In the genomic region with DNA sequence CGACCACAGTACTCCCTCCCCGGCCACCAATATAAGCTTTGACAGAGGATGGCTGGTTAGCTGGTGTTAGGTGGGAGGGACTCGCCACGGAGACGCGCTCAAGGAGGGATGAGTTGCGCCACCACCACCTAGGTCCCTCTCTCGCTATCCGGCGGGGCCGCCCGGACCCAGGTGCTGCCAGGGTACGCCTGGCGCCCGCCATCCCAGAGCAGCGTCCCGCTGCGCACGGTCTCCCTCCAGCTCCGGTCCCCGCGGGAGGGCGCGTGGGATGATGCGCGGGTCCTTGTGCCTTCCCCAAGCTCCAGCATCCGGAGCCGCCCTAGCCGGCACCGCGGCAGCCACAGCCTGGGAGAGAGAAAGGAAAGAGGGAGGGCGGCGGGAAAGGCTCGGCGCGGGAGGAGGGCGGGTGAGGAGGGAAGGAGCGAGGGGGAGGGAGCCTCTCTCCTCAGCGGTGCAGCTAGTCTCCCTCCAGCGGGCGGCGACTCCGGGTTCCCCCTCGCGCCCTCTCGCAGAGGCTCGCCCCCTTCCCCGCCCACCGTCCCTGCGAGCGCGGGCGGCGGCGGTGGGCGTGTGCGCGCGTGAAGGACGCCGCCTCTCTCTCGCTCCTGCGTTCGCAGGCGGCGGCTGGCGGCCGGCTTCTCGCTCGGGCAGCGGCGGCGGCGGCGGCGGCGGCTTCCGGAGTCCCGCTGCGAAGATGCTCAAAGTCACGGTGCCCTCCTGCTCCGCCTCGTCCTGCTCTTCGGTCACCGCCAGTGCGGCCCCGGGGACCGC, we compare ENCODE assay signal across 1 cellular context.
A peak's percentile ranks its signal among the peaks of the same experiment; 100 is the strongest.
TF ChIP-seq lines count a peak whose summit lies in the region.

A gene (plus strand): TSS at position 595 of the 771 bp plus-strand sequence. CDS start 100 bp downstream, at position 695.

TF ChIP-seq in GM12878, 131 proteins besides CTCF, POLR2A, EP300 and RAD21 (continued from another document):
- TF ChIP-seq, protein P1, sequence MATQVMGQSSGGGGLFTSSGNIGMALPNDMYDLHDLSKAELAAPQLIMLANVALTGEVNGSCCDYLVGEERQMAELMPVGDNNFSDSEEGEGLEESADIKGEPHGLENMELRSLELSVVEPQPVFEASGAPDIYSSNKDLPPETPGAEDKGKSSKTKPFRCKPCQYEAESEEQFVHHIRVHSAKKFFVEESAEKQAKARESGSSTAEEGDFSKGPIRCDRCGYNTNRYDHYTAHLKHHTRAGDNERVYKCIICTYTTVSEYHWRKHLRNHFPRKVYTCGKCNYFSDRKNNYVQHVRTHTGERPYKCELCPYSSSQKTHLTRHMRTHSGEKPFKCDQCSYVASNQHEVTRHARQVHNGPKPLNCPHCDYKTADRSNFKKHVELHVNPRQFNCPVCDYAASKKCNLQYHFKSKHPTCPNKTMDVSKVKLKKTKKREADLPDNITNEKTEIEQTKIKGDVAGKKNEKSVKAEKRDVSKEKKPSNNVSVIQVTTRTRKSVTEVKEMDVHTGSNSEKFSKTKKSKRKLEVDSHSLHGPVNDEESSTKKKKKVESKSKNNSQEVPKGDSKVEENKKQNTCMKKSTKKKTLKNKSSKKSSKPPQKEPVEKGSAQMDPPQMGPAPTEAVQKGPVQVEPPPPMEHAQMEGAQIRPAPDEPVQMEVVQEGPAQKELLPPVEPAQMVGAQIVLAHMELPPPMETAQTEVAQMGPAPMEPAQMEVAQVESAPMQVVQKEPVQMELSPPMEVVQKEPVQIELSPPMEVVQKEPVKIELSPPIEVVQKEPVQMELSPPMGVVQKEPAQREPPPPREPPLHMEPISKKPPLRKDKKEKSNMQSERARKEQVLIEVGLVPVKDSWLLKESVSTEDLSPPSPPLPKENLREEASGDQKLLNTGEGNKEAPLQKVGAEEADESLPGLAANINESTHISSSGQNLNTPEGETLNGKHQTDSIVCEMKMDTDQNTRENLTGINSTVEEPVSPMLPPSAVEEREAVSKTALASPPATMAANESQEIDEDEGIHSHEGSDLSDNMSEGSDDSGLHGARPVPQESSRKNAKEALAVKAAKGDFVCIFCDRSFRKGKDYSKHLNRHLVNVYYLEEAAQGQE (IDR thresholded peaks at IDR 0.05; ENCODE audit: low read depth, low read length), result no peak
- TF ChIP-seq YY1 (IDR thresholded peaks at IDR 0.05; ENCODE audit: low read depth, low read length), result peak; percentile 55
- TF ChIP-seq RELA (IDR thresholded peaks at IDR 0.05; ENCODE audit: borderline replicate concordance, partially characterized antibody), result peak; percentile 79
- TF ChIP-seq FOS (IDR thresholded peaks at IDR 0.05; ENCODE audit: borderline replicate concordance, extremely low read depth, insufficient read length), result no peak
- TF ChIP-seq SMAD1 (IDR thresholded peaks at IDR 0.05; ENCODE audit: low read depth, partially characterized antibody), result no peak
- no peak for TF ChIP-seq ZZZ3 (IDR thresholded peaks at IDR 0.05; ENCODE audit: control insufficient read depth, insufficient read length, low read depth)
- no peak for TF ChIP-seq BCL11A (IDR thresholded peaks at IDR 0.05; ENCODE audit: low read depth, low read length)
- TF ChIP-seq ZSCAN29 (IDR thresholded peaks at IDR 0.05), result no peak
- TF ChIP-seq HDGF (IDR thresholded peaks at IDR 0.05), result peak; percentile 28; the same call in 1 of the 2 replicates
- TF ChIP-seq HCFC1 (IDR thresholded peaks at IDR 0.05; ENCODE audit: low read length), result no peak
- TF ChIP-seq, protein P2, sequence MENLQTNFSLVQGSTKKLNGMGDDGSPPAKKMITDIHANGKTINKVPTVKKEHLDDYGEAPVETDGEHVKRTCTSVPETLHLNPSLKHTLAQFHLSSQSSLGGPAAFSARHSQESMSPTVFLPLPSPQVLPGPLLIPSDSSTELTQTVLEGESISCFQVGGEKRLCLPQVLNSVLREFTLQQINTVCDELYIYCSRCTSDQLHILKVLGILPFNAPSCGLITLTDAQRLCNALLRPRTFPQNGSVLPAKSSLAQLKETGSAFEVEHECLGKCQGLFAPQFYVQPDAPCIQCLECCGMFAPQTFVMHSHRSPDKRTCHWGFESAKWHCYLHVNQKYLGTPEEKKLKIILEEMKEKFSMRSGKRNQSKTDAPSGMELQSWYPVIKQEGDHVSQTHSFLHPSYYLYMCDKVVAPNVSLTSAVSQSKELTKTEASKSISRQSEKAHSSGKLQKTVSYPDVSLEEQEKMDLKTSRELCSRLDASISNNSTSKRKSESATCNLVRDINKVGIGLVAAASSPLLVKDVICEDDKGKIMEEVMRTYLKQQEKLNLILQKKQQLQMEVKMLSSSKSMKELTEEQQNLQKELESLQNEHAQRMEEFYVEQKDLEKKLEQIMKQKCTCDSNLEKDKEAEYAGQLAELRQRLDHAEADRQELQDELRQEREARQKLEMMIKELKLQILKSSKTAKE (IDR thresholded peaks at IDR 0.05; ENCODE audit: low read depth, poor library complexity, severe bottlenecking), result no peak
- TF ChIP-seq FOXK2 (IDR thresholded peaks at IDR 0.05), result no peak
- TF ChIP-seq, protein P3, sequence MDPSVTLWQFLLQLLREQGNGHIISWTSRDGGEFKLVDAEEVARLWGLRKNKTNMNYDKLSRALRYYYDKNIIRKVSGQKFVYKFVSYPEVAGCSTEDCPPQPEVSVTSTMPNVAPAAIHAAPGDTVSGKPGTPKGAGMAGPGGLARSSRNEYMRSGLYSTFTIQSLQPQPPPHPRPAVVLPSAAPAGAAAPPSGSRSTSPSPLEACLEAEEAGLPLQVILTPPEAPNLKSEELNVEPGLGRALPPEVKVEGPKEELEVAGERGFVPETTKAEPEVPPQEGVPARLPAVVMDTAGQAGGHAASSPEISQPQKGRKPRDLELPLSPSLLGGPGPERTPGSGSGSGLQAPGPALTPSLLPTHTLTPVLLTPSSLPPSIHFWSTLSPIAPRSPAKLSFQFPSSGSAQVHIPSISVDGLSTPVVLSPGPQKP (IDR thresholded peaks at IDR 0.05; ENCODE audit: low read depth, low read length), result no peak
- TF ChIP-seq RAD51 (IDR thresholded peaks at IDR 0.05), result no peak
- TF ChIP-seq NFXL1 (IDR thresholded peaks at IDR 0.05; ENCODE audit: borderline replicate concordance), result no peak
- no peak for TF ChIP-seq CEBPB (IDR thresholded peaks at IDR 0.05; ENCODE audit: borderline replicate concordance in 1 of 2, low read depth in 2 of 2, low read length in 2 of 2)
- TF ChIP-seq SIN3A (IDR thresholded peaks at IDR 0.05; ENCODE audit: low read depth, low read length), result no peak
- TF ChIP-seq CREB1 (IDR thresholded peaks at IDR 0.05; ENCODE audit: low read depth), result no peak; the same call in 1 of the 2 replicates
- TF ChIP-seq EED (IDR thresholded peaks at IDR 0.05; ENCODE audit: low read depth), result peak; percentile 75
- 0 out of 2 replicates have a peak, but pooled peaks have one; percentile 28 for TF ChIP-seq CBX5 (IDR thresholded peaks at IDR 0.05; ENCODE audit: low read depth)
- peak; percentile 80 for TF ChIP-seq ZNF217 (IDR thresholded peaks at IDR 0.05)
- peak; percentile 42 for TF ChIP-seq RUNX3 (IDR thresholded peaks at IDR 0.05; ENCODE audit: low read length)
- 0 out of 2 replicates have a peak, but pooled peaks have one; percentile 38 for TF ChIP-seq NR2F1 (conservative IDR thresholded peaks at IDR 0.05)
TF ChIP-seq in GM12878: peak in this region for 30.
